15 cellular contexts compared by ENCODE assay signal in genomic region chr15:31300981-31301686, GRCh38. TPM values are rescaled to one million over a fixed set of nuclear protein-coding genes. Genes with fewer than 3 reads are reported as not detected.
DNase-seq lines count a peak whose midpoint lies in the region; ATAC-seq and TF ChIP-seq lines count a peak whose summit lies in the region.
"Had no signal": no experiment of that assay in that cellular context is flagged by ENCODE, and none has a peak within 500 bp of the region (broad histone marks: within the 10 kb centered on the region; RNA-seq: fewer than 3 reads in every experiment).

No MANE protein-coding gene starts in this region.

- H3K4me3 Mint-ChIP-seq in activated T-cell treated with anti-CD3 and anti-CD28 coated beads, Interleukin-2, amount 50 U/mL, for 24 hours = no peak overlapping the region
- H3K4me3 Mint-ChIP-seq: activated naive CD8-positive, alpha-beta T cell had no signal

- no peak for TF ChIP-seq EP300 in gastroesophageal sphincter (IDR thresholded peaks at IDR 0.05)

- H3K27me3 Mint-ChIP-seq in activated T-cell treated with anti-CD3 and anti-CD28 coated beads, Interleukin-2, amount 50 U/mL, for 24 hours = no peaks in the 10 kb centered on the region
- H3K27me3 Mint-ChIP-seq: activated naive CD8-positive, alpha-beta T cell had no signal

- H3K4me3 ChIP-seq in OCI-LY1 (ENCODE audit: low read depth, low read length, poor library complexity, severe bottlenecking) (peak overlapping the region; percentile 14), gastroesophageal sphincter (no peak overlapping the region)
- H3K4me3 ChIP-seq: gastrocnemius medialis, lower lobe of right lung, thyroid gland had no signal

- H3K9me3 ChIP-seq in OCI-LY1 (ENCODE audit: low read length) (no peaks in the 10 kb centered on the region), gastroesophageal sphincter (no peaks in the 10 kb centered on the region)
- H3K9me3 ChIP-seq: gastrocnemius medialis, lower lobe of right lung, thyroid gland had no signal

- H3K9me3 Mint-ChIP-seq in activated T-cell treated with anti-CD3 and anti-CD28 coated beads, Interleukin-2, amount 50 U/mL, for 24 hours = no peaks in the 10 kb centered on the region

- in situ Hi-C loops in GM13976 (cut with MboI; ENCODE audit: low sequenced_read_pairs, unreplicated experiment) = no loop called here

- TF ChIP-seq CTCF in OCI-LY1 (IDR thresholded peaks at IDR 0.05; ENCODE audit: low read length) = no peak
- TF ChIP-seq CTCF in gastroesophageal sphincter (IDR thresholded peaks at IDR 0.05) = no peak
- TF ChIP-seq CTCF in GM13976 (IDR thresholded peaks at IDR 0.05; ENCODE audit: borderline replicate concordance, control extremely low read depth, extremely low read depth, insufficient read depth, missing control alignments) = no peak

- peaks cover 66% of the 10 kb centered on the region for H3K4me1 ChIP-seq in OCI-LY1 (ENCODE audit: insufficient read depth, low read length, severe bottlenecking)
- peaks cover 0 to 42% (median 8%) of the 10 kb centered on the region in 3 donors for H3K4me1 ChIP-seq in gastroesophageal sphincter

- H3K4me1 Mint-ChIP-seq in activated T-cell treated with anti-CD3 and anti-CD28 coated beads, Interleukin-2, amount 50 U/mL, for 24 hours (ENCODE audit: low read depth) = peaks cover 19% of the 10 kb centered on the region

- H3K9ac ChIP-seq in OCI-LY1 (ENCODE audit: low read length) = peak overlapping the region; percentile 62

- no peak for TF ChIP-seq POLR2A in gastroesophageal sphincter (IDR thresholded peaks at IDR 0.05)

- H3K79me2 ChIP-seq in OCI-LY1 (ENCODE audit: insufficient read depth, low read length) = no peaks in the 10 kb centered on the region

- H3K36me3 ChIP-seq in OCI-LY1 (ENCODE audit: insufficient read depth, low read length) (no peaks in the 10 kb centered on the region), gastroesophageal sphincter (no peaks in the 10 kb centered on the region)
- H3K36me3 ChIP-seq: gastrocnemius medialis, lower lobe of right lung, thyroid gland had no signal

- H3K27ac ChIP-seq in OCI-LY1 (ENCODE audit: low read depth, low read length, poor library complexity, severe bottlenecking) (peak overlapping the region; percentile 93), temporal lobe (ENCODE audit: low read depth, low read length) (peak overlapping the region; percentile 98), gastroesophageal sphincter (no peak overlapping the region)
- H3K27ac ChIP-seq: gastrocnemius medialis, lower lobe of right lung, thyroid gland had no signal

- no peaks in the 10 kb centered on the region for H3K9me2 ChIP-seq in OCI-LY1 (ENCODE audit: low read depth, low read length)

- peak; percentile 5 for DNase-seq in activated T-cell treated with anti-CD3 and anti-CD28 coated beads, Interleukin-2, amount 50 U/mL, for 1 hour
- no peak for DNase-seq in activated T-cell treated with anti-CD3 and anti-CD28 coated beads, Interleukin-2, amount 50 U/mL, for 24 hours
- DNase-seq in islet precursor cell (peak; percentile 57), GM13976 (ENCODE audit: low spot score) (no peak)
- DNase-seq: activated CD4-positive, alpha-beta T cell treated with anti-CD3 and anti-CD28 coated beads for 48 hours; Kasumi-1; lower lobe of right lung; thyroid gland had no signal

- 33 to 83% methylated on average over 1 of the region's 17 CpGs for whole genome bisulfite sequencing in gastroesophageal sphincter (ENCODE audit: low coverage in 1 of 2), 2 donors

- no peak for ATAC-seq in gastroesophageal sphincter
- ATAC-seq in GM21825 (IDR thresholded peaks at IDR 0.05; ENCODE audit: unreplicated experiment) = no peak
- ATAC-seq: gastrocnemius medialis, HCT116, lower lobe of right lung had no signal

- 0 out of 2 replicates have a peak, but pooled peaks cover 3% of the 10 kb centered on the region for H3F3A ChIP-seq in OCI-LY1 (ENCODE audit: insufficient read depth, low read length)

- H2AFZ ChIP-seq in OCI-LY1 (ENCODE audit: low read length) = no peak overlapping the region

- H3K27ac Mint-ChIP-seq in activated T-cell treated with anti-CD3 and anti-CD28 coated beads, Interleukin-2, amount 50 U/mL, for 24 hours = no peak overlapping the region

- H4K20me1 ChIP-seq in OCI-LY1 (ENCODE audit: insufficient read depth, low read length) = no peaks in the 10 kb centered on the region

- peak overlapping the region; percentile 49 for H3K4me2 ChIP-seq in OCI-LY1 (ENCODE audit: low read length)

- H3K27me3 ChIP-seq in OCI-LY1 (ENCODE audit: insufficient read depth, low read length) (no peaks in the 10 kb centered on the region), gastroesophageal sphincter (no peaks in the 10 kb centered on the region)
- H3K27me3 ChIP-seq: gastrocnemius medialis, thyroid gland had no signal

- no peaks in the 10 kb centered on the region for H3K36me3 Mint-ChIP-seq in activated T-cell treated with anti-CD3 and anti-CD28 coated beads, Interleukin-2, amount 50 U/mL, for 24 hours (ENCODE audit: low read depth)
- H3K36me3 Mint-ChIP-seq: activated naive CD8-positive, alpha-beta T cell had no signal

RNA-seq across cellular contexts. Expression of gene KLF13, which starts 25.5 kb away (rescaled TPM):
- total RNA-seq in temporal lobe (27.8 TPM), gastroesophageal sphincter (100 to 1,000 TPM in 1 of 4 donors, 10 to 100 TPM in 3; 49.7 to 106 (median 76.1) TPM)

Comparison
In these comparisons a context has a peak if more than half of its experiments do, and no peak if none do; other contexts are left out.
1. DNase-seq: peak in activated T-cell treated with anti-CD3 and anti-CD28 coated beads, Interleukin-2, amount 50 U/mL, for 1 hour (single experiment) and islet precursor cell (single experiment); none in activated T-cell treated with anti-CD3 and anti-CD28 coated beads, Interleukin-2, amount 50 U/mL, for 24 hours (single experiment) and GM13976 (single experiment).
2. H3K27ac ChIP-seq: peak in OCI-LY1 (single experiment) and temporal lobe (single experiment); none in gastroesophageal sphincter (0 of 4).